Comparison of ENCODE assay signal across 22 cellular contexts in the genomic region with DNA sequence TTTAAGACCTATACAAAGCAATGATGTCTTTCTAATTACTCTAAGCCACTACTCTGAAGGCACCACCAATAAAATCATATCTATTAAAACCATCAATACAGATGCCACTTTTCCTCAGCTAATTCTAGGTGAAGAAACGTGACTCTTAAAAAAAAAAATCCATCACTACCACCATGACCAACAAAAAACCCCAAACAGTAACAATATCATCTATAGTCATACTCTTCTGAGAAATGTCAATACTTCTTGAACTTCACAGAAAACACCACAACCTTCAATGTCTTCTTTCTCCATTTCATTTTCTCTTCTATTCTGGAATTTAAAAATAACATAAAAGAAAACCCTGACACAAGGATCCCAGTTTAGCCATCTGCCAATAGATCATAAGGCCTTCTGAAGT.
"Had no signal": no experiment of that assay in that cellular context is flagged by ENCODE, and none has a peak within 500 bp of the region (broad histone marks: within the 10 kb centered on the region; RNA-seq: fewer than 3 reads in every experiment).

No MANE protein-coding gene starts in this region.

- DNase-seq: activated CD4-positive, alpha-beta T cell treated with anti-CD3 and anti-CD28 coated beads, Interleukin-2, amount 50 U/mL, for 4 hours; activated gamma-delta T cell treated with Interleukin-2 at 50 U/mL for 16 hours; dorsolateral prefrontal cortex; effector memory CD4-positive, alpha-beta T cell; erythroblast; hippocampal formation; left cardiac atrium; left ventricle myocardium superior; mammary epithelial cell; ovary; retina; SK-N-SH; stimulated activated CD4-positive, alpha-beta T cell treated with anti-CD3 and anti-CD28 coated beads, Interleukin-12 subunit alpha, Interleukin-12 subunit beta, amount 100 ng/mL, for 4 hours; stimulated activated CD4-positive, alpha-beta T cell treated with anti-CD3 and anti-CD28 coated beads, Interleukin-4, amount 100 ng/mL, for 1 hour; SW 1271; T-helper 9 cell had no signal

- H3K27me3 Mint-ChIP-seq: brain had no signal

- ATAC-seq: activated naive CD4-positive, alpha-beta T cell treated with anti-CD3 and anti-CD28 coated beads, Interleukin-2, amount 50 U/mL, for 72 hours; gastroesophageal sphincter; left cardiac atrium; left ventricle myocardium superior; sciatic nerve had no signal

- H3K4me3 Mint-ChIP-seq: activated T-helper 1 cell treated with anti-CD3 and anti-CD28 coated beads, Interleukin-12 subunit alpha, Interleukin-12 subunit beta, Interleukin-2, Interleukin-4 antibody, amounts not matched to agents 30 ng/mL and 10 ng/mL and 1 ng/mL, durations not matched to agents 14 hours and 24 hours and 36 hours; brain; T-helper 1 cell treated with Interleukin-12 subunit alpha and Interleukin-12 subunit beta and Interleukin-4 antibody, amounts not matched to agents 30 μg/mL and 1 μg/mL, for 36 hours had no signal

- H3K27ac Mint-ChIP-seq: activated naive CD4-positive, alpha-beta T cell treated with anti-CD3 and anti-CD28 coated beads, Interleukin-2, amount 50 U/mL, for 72 hours; activated T-helper 1 cell treated with anti-CD3 and anti-CD28 coated beads, Interleukin-12 subunit alpha, Interleukin-12 subunit beta, Interleukin-2, Interleukin-4 antibody, amounts not matched to agents 30 ng/mL and 10 ng/mL and 1 ng/mL, durations not matched to agents 14 hours and 24 hours and 36 hours; brain; T-helper 1 cell treated with Interleukin-12 subunit alpha and Interleukin-12 subunit beta and Interleukin-4 antibody, amounts not matched to agents 30 μg/mL and 1 μg/mL, for 36 hours had no signal

- H3K9me3 Mint-ChIP-seq: activated naive CD4-positive, alpha-beta T cell treated with anti-CD3 and anti-CD28 coated beads, Interleukin-2, amount 50 U/mL, for 72 hours; T-helper 1 cell treated with Interleukin-12 subunit alpha and Interleukin-12 subunit beta and Interleukin-4 antibody, amounts not matched to agents 30 μg/mL and 1 μg/mL, for 36 hours had no signal

- H3K4me1 Mint-ChIP-seq: brain had no signal
